ENCODE assay signal across 24 cellular contexts in genomic region chr7:26006421-26006820, GRCh38.
DNase-seq lines count a peak whose midpoint lies in the region; ATAC-seq, FAIRE-seq and TF ChIP-seq lines count a peak whose summit lies in the region.
"Had no signal": no experiment of that assay in that cellular context is flagged by ENCODE, and none has a peak within 500 bp of the region (broad histone marks: within the 10 kb centered on the region; RNA-seq: fewer than 3 reads in every experiment).

No MANE protein-coding gene starts in this region.

- no peak for TF ChIP-seq CTCF in K562 (IDR thresholded peaks at IDR 0.05 in 2 of 3, conservative IDR thresholded peaks at IDR 0.05 in 1 of 3; ENCODE audit: insufficient read depth in 2 of 3, low read depth in 1 of 3, low read length in 3 of 3)
- no peak for TF ChIP-seq CTCF in hepatocyte (IDR thresholded peaks at IDR 0.05; ENCODE audit: poor library complexity)
- no peak for TF ChIP-seq CTCF in gastroesophageal sphincter (IDR thresholded peaks at IDR 0.05)

- no peak overlapping the region for H2BK120ac ChIP-seq in neuronal stem cell (ENCODE audit: low read depth, low read length)

- ATAC-seq in K562 (no peak), aorta (ENCODE audit: low FRiP score) (peak; percentile 29), gastroesophageal sphincter (no peak)
- ATAC-seq: HCT116, Panc1 had no signal

- H2AFZ ChIP-seq in K562 (ENCODE audit: low read depth, low read length) (no peak overlapping the region), hepatocyte (no peak overlapping the region), neuronal stem cell (ENCODE audit: low read length) (no peak overlapping the region)

- no peak overlapping the region for H3K4me3 ChIP-seq in K562
- H3K4me3 ChIP-seq in hepatocyte = no peak overlapping the region
- H3K4me3 ChIP-seq in neuronal stem cell (ENCODE audit: low read length in 2 of 2) = no peak overlapping the region
- H3K4me3 ChIP-seq in aorta (ENCODE audit: low read length in 2 of 2) = no peak overlapping the region
- no peak overlapping the region for H3K4me3 ChIP-seq in gastroesophageal sphincter

- no peaks in the 10 kb centered on the region for H3K36me3 ChIP-seq in K562 (ENCODE audit: control insufficient read depth, insufficient read depth, low read length)
- H3K36me3 ChIP-seq in hepatocyte (replicated peaks; ENCODE audit: insufficient read depth, low read depth) = no peaks in the 10 kb centered on the region
- H3K36me3 ChIP-seq in neuronal stem cell (replicated peaks in 1 of 2; ENCODE audit: control insufficient read depth in 2 of 2, insufficient read depth in 2 of 2, low read length in 2 of 2) = no peaks in the 10 kb centered on the region
- H3K36me3 ChIP-seq in aorta (ENCODE audit: control insufficient read depth in 1 of 2, insufficient read depth in 2 of 2, low read length in 1 of 2) = no peaks in the 10 kb centered on the region
- H3K36me3 ChIP-seq in gastroesophageal sphincter = no peaks in the 10 kb centered on the region

- CTCF ChIA-PET in K562 (lab: Yijun Ruan, JAX; ENCODE audit: low intra/inter-chr PET ratio) = no interaction called here

- H4K91ac ChIP-seq in neuronal stem cell (ENCODE audit: low read depth, low read length, poor library complexity) = no peak overlapping the region

- WGBS in K562 (ENCODE audit: insufficient coverage, low coverage, missing lambda C conversion rate) = 3% methylated on average over 5 of the region's 5 CpGs
- WGBS in hepatocyte (ENCODE audit: low lambda C conversion rate, missing lambda C conversion rate) = 82% methylated on average over 5 of the region's 5 CpGs
- WGBS in neuronal stem cell (ENCODE audit: extremely low coverage in 2 of 2, insufficient read length in 2 of 2, insufficient replicate concordance in 1 of 2), 2 donors = no CpG with 5 or more reads among the region's 5 CpGs
- WGBS in aorta, 2 donors = 91 to 95% methylated on average over 5 of the region's 5 CpGs
- 60 to 96% methylated on average over 1 to 4 of the region's 5 CpGs for whole genome bisulfite sequencing in gastroesophageal sphincter (ENCODE audit: low coverage in 1 of 2), 2 donors

- H3K9ac ChIP-seq in K562 (ENCODE audit: insufficient read depth in 1 of 2, low read depth in 2 of 2, low read length in 2 of 2) = no peak overlapping the region
- no peak overlapping the region for H3K9ac ChIP-seq in neuronal stem cell (ENCODE audit: low read depth, low read length, poor library complexity)

- H3K79me2 ChIP-seq in K562 (ENCODE audit: control insufficient read depth, insufficient read depth, low read length) (no peaks in the 10 kb centered on the region), hepatocyte (no peaks in the 10 kb centered on the region)

- no peak overlapping the region for H2BK5ac ChIP-seq in neuronal stem cell (ENCODE audit: low read length)

- no peak overlapping the region for H2BK12ac ChIP-seq in neuronal stem cell (ENCODE audit: low read length)

- no peak for TF ChIP-seq EP300 in K562 (IDR thresholded peaks at IDR 0.05; ENCODE audit: low read length)
- no peak for TF ChIP-seq EP300 in gastroesophageal sphincter (IDR thresholded peaks at IDR 0.05)

- H3K18ac ChIP-seq in neuronal stem cell (ENCODE audit: low read length) = peak overlapping the region; percentile 36

- H3K9me3 ChIP-seq in K562 (replicated peaks; ENCODE audit: control insufficient read depth, insufficient read depth, low read depth, low read length) (no peaks in the 10 kb centered on the region), hepatocyte (ENCODE audit: low read depth) (no peaks in the 10 kb centered on the region), neuronal stem cell (replicated peaks in 1 of 2; ENCODE audit: control insufficient read depth in 2 of 2, insufficient read depth in 1 of 2, low read depth in 1 of 2, low read length in 2 of 2) (no peaks in the 10 kb centered on the region), aorta (ENCODE audit: control insufficient read depth, low read length) (no peaks in the 10 kb centered on the region), gastroesophageal sphincter (no peaks in the 10 kb centered on the region)

- peak overlapping the region; percentile 68 for H3K23ac ChIP-seq in neuronal stem cell (ENCODE audit: low read depth, low read length, poor library complexity)

- H4K20me1 ChIP-seq in K562 (replicated peaks; ENCODE audit: control insufficient read depth, insufficient read depth, low read length) (no peaks in the 10 kb centered on the region), hepatocyte (ENCODE audit: insufficient read depth, poor library complexity, severe bottlenecking) (no peaks in the 10 kb centered on the region)

- no peak overlapping the region for H2BK15ac ChIP-seq in neuronal stem cell (ENCODE audit: low read length)

- H2AK5ac ChIP-seq in neuronal stem cell (ENCODE audit: low read depth, low read length) = peak overlapping the region; percentile 13

- intact Hi-C loops in K562 (cut with micrococcal nuclease) (no loop called here), aorta (cut with DNase I) (no loop called here)

- no peaks in the 10 kb centered on the region for H3K79me1 ChIP-seq in neuronal stem cell (ENCODE audit: low read depth, low read length)

- DNase-seq in K562 (ENCODE audit: extremely low read depth in 1 of 4, low spot score in 3 of 4) (no peak), hepatocyte (ENCODE audit: low spot score) (peak; percentile 32), neuronal stem cell (ENCODE audit: low spot score) (no peak), aorta (no peak), NOMO-1 treated with DMSO at 0.1 percent for 48 hours (lab: John Stamatoyannopoulos, UW; ENCODE audit: unreplicated experiment) (no peak)
- DNase-seq in activated naive CD4-positive, alpha-beta T cell treated with Interleukin-2 at 50 U/mL for 16 hours = no peak
- DNase-seq: C1 segment of cervical spinal cord; CD4-positive, alpha-beta memory T cell; COR-L47; DMS79 treated with DMSO at 0.1 percent for 48 hours; GF-D8; NCI-H1092; NCI-H1417 treated with DMSO at 0.1 percent for 48 hours; NCI-H1694 treated with DMSO at 0.1 percent for 48 hours; NCI-H2081; NCI-H2227 treated with DMSO at 0.1 percent for 48 hours; NCI-H526 treated with DMSO at 0.1 percent for 48 hours; SHP77 had no signal

- H3K9me2 ChIP-seq in hepatocyte (replicated peaks; ENCODE audit: insufficient read depth) = no peaks in the 10 kb centered on the region

- FAIRE-seq in K562 (lab: Jason Lieb, UNC) = no peak
- FAIRE-seq: GM12891, GM19239 had no signal

- no peak for TF ChIP-seq RAD21 in K562 (CRISPR knock-in tag; conservative IDR thresholded peaks at IDR 0.05 in 1 of 2, IDR thresholded peaks at IDR 0.05 in 1 of 2)

- H3K4me2 ChIP-seq in K562 (ENCODE audit: insufficient read depth, low read length) (no peak overlapping the region), hepatocyte (no peak overlapping the region), neuronal stem cell (ENCODE audit: insufficient read depth, low read length, poor library complexity, severe bottlenecking) (no peak overlapping the region)

- H3K9me1 ChIP-seq in K562 (ENCODE audit: control insufficient read depth, insufficient read depth, low read length) = no peaks in the 10 kb centered on the region

- in situ Hi-C loops in K562 (cut with MboI) = no loop called here

- H3K14ac ChIP-seq in neuronal stem cell (ENCODE audit: low read length) = no peak overlapping the region

- H3K4ac ChIP-seq in neuronal stem cell (ENCODE audit: low read length) = no peak overlapping the region

- POLR2A ChIA-PET in K562 (lab: Yijun Ruan, JAX) = interaction anchor here (0.9 kb wide), 1 partner anchor 13 kb away, joined by 3 read pairs; no protein-coding TSS in a partner anchor

- TF ChIP-seq POLR2A in K562 (conservative IDR thresholded peaks at IDR 0.05) (no peak), gastroesophageal sphincter (IDR thresholded peaks at IDR 0.05) (no peak)

- no peak overlapping the region for H3K27ac ChIP-seq in K562 (ENCODE audit: extremely low read depth, low read depth, low read length)
- peak overlapping the region; percentile 63 for H3K27ac ChIP-seq in hepatocyte
- no peak overlapping the region for H3K27ac ChIP-seq in neuronal stem cell (replicated peaks; ENCODE audit: low read length)
- H3K27ac ChIP-seq in aorta (ENCODE audit: low read depth in 1 of 2, low read length in 2 of 2) = no peak overlapping the region
- no peak overlapping the region for H3K27ac ChIP-seq in gastroesophageal sphincter
- H3K27ac ChIP-seq: RWPE1 had no signal

- no peak overlapping the region for H4K8ac ChIP-seq in neuronal stem cell (ENCODE audit: low read depth, low read length)

- no TSS peak for BruUV-seq in K562 (replicated peaks; lab: Mats Ljungman, UMichigan)

- H3K27me3 ChIP-seq in K562 (ENCODE audit: control insufficient read depth in 2 of 2, insufficient read depth in 2 of 2, low read length in 2 of 2) = peaks cover 9 to 30% of the 10 kb centered on the region in 2 experiments; a peak in 4 of 5 replicates
- H3K27me3 ChIP-seq in hepatocyte = no peaks in the 10 kb centered on the region
- no peaks in the 10 kb centered on the region for H3K27me3 ChIP-seq in neuronal stem cell (ENCODE audit: control insufficient read depth in 3 of 3, insufficient read depth in 3 of 3, low read depth in 1 of 3, low read length in 3 of 3)
- no peaks in the 10 kb centered on the region for H3K27me3 ChIP-seq in aorta (ENCODE audit: control insufficient read depth in 1 of 2, insufficient read depth in 2 of 2, low read length in 1 of 2)
- H3K27me3 ChIP-seq in gastroesophageal sphincter = peaks cover 21% of the 10 kb centered on the region

- H3K4me1 ChIP-seq in K562 (replicated peaks in 1 of 2; ENCODE audit: control insufficient read depth in 2 of 2, insufficient read depth in 2 of 2, low read length in 2 of 2) (no peaks in the 10 kb centered on the region), hepatocyte (ENCODE audit: insufficient read depth) (peaks cover 16% of the 10 kb centered on the region), neuronal stem cell (ENCODE audit: control insufficient read depth in 2 of 2, insufficient read depth in 1 of 2, low read depth in 1 of 2, low read length in 2 of 2) (no peaks in the 10 kb centered on the region), aorta (ENCODE audit: control insufficient read depth in 1 of 2, insufficient read depth in 2 of 2, low read length in 2 of 2) (no peaks in the 10 kb centered on the region), gastroesophageal sphincter (no peaks in the 10 kb centered on the region)

TF ChIP-seq in K562, 482 proteins besides CTCF, POLR2A, EP300 and RAD21:
- 0 out of 2 replicates have a peak, but pooled peaks have one; percentile 24 for TF ChIP-seq CEBPB (tag; IDR thresholded peaks at IDR 0.05)
- no peak for TF ChIP-seq HEY1 (CRISPR knock-in tag; IDR thresholded peaks at IDR 0.05; ENCODE audit: borderline replicate concordance)
- no peak for TF ChIP-seq TEAD2 (tag; IDR thresholded peaks at IDR 0.05)
